1 cellular context compared by ENCODE assay signal in genomic region chr22:28951969-28952521, GRCh38.
A peak's percentile ranks its signal among the peaks of the same experiment; 100 is the strongest.
TF ChIP-seq lines count a peak whose summit lies in the region.

No MANE protein-coding gene starts in this region.

TF ChIP-seq in HepG2, 621 proteins besides CTCF, POLR2A, EP300 and RAD21 (continued from another document and continues in another):
- TF ChIP-seq ZNF318 (CRISPR knock-in tag; IDR thresholded peaks at IDR 0.05): no peak
- TF ChIP-seq ZSCAN22 (CRISPR knock-in tag; IDR thresholded peaks at IDR 0.05): no peak
- no peak for TF ChIP-seq ZNF503 (CRISPR knock-in tag; IDR thresholded peaks at IDR 0.05)
- no peak for TF ChIP-seq ZHX2 (IDR thresholded peaks at IDR 0.05; ENCODE audit: low read depth)
- no peak for TF ChIP-seq ZHX2 (CRISPR knock-in tag; IDR thresholded peaks at IDR 0.05; ENCODE audit: borderline replicate concordance)
- TF ChIP-seq ZNF281 (CRISPR knock-in tag; IDR thresholded peaks at IDR 0.05; ENCODE audit: borderline replicate concordance): no peak
- no peak for TF ChIP-seq ZSCAN5A (CRISPR knock-in tag; IDR thresholded peaks at IDR 0.05; ENCODE audit: borderline replicate concordance)
- no peak for TF ChIP-seq HOXD1 (CRISPR knock-in tag; IDR thresholded peaks at IDR 0.05)
- TF ChIP-seq KMT2B (CRISPR knock-in tag; IDR thresholded peaks at IDR 0.05): no peak
- TF ChIP-seq ZNF431 (CRISPR knock-in tag; IDR thresholded peaks at IDR 0.05; ENCODE audit: borderline replicate concordance, low read depth): no peak
- TF ChIP-seq TFDP1 (CRISPR knock-in tag; IDR thresholded peaks at IDR 0.05; ENCODE audit: borderline replicate concordance): no peak
- TF ChIP-seq ZFP37 (CRISPR knock-in tag; IDR thresholded peaks at IDR 0.05; ENCODE audit: borderline replicate concordance): no peak
- no peak for TF ChIP-seq MTA3 (CRISPR knock-in tag; IDR thresholded peaks at IDR 0.05)
- TF ChIP-seq ZNF749 (CRISPR knock-in tag; IDR thresholded peaks at IDR 0.05; ENCODE audit: borderline replicate concordance): no peak
- TF ChIP-seq ZBTB21 (CRISPR knock-in tag; IDR thresholded peaks at IDR 0.05): no peak
- TF ChIP-seq DR1 (CRISPR knock-in tag; IDR thresholded peaks at IDR 0.05): no peak
- no peak for TF ChIP-seq ZNF556 (CRISPR knock-in tag; IDR thresholded peaks at IDR 0.05; ENCODE audit: borderline replicate concordance)
- TF ChIP-seq TBL1XR1 (IDR thresholded peaks at IDR 0.05; ENCODE audit: borderline replicate concordance, low read length, partially characterized antibody): no peak
- no peak for TF ChIP-seq ZBTB33 (CRISPR knock-in tag; IDR thresholded peaks at IDR 0.05)
- TF ChIP-seq GATAD2A (CRISPR knock-in tag; IDR thresholded peaks at IDR 0.05): 0 out of 2 replicates have a peak, but pooled peaks have one; percentile 18
- TF ChIP-seq RBM22 (optimal IDR thresholded peaks at IDR 0.05; ENCODE audit: low read length): peak; percentile 11
- no peak for TF ChIP-seq KDM2A (CRISPR knock-in tag; IDR thresholded peaks at IDR 0.05; ENCODE audit: borderline replicate concordance, low read depth)
- no peak for TF ChIP-seq RBM39 (IDR thresholded peaks at IDR 0.05; ENCODE audit: low read depth, low read length, poor library complexity, severe bottlenecking)
- peak; percentile 74 for TF ChIP-seq STAG1 (CRISPR knock-in tag; IDR thresholded peaks at IDR 0.05)
- TF ChIP-seq ZNF740 (CRISPR knock-in tag; IDR thresholded peaks at IDR 0.05): no peak
